15 cellular contexts compared by ENCODE assay signal in the genomic region with DNA sequence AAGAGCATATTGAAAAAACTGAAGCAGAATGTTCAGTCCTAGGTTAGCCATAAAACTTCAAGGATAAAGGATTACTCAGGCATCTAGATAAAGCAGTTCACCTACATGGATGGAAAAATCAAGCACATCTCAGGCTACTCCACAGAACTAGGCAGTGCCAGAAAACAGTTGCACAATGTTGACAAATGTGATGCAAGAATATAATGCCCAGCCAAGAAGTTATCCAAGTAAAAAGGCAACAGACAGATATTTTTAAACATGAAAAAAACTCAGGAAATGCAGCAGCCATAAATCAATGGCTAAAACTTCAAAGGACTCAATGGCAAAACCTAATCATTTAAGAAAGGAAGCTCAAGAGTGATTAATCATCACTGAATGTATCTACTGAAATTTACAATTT.
A peak's percentile ranks its signal among the peaks of the same experiment; 100 is the strongest.
DNase-seq lines count a peak whose midpoint lies in the region; ATAC-seq, FAIRE-seq and TF ChIP-seq lines count a peak whose summit lies in the region.
"Had no signal": no experiment of that assay in that cellular context is flagged by ENCODE, and none has a peak within 500 bp of the region (broad histone marks: within the 10 kb centered on the region; RNA-seq: fewer than 3 reads in every experiment).

No MANE protein-coding gene starts in this region.

- H3K4me2 ChIP-seq in A549 (0 out of 3 replicates have a peak overlapping the region, but pooled peaks have one; percentile 26), K562 (ENCODE audit: insufficient read depth, low read length) (no peak overlapping the region)

- H3K36me3 Mint-ChIP-seq in immature natural killer cell: no peaks in the 10 kb centered on the region
- H3K36me3 Mint-ChIP-seq: CD14-positive monocyte had no signal

- H3K27ac Mint-ChIP-seq in immature natural killer cell: no peak overlapping the region
- H3K27ac Mint-ChIP-seq: CD14-positive monocyte had no signal

- peak in 1 of 2 experiments; percentile 54; a peak in 1 of 6 replicates for ATAC-seq in A549
- no peak for ATAC-seq in K562
- ATAC-seq in right lobe of liver: peak; percentile 93 to 99 (median 98)

- no peak for TF ChIP-seq RAD21 in A549 (conservative IDR thresholded peaks at IDR 0.05 in 1 of 2, IDR thresholded peaks at IDR 0.05 in 1 of 2)
- no peak for TF ChIP-seq RAD21 in K562 (CRISPR knock-in tag; conservative IDR thresholded peaks at IDR 0.05 in 1 of 2, IDR thresholded peaks at IDR 0.05 in 1 of 2)

- no peaks in the 10 kb centered on the region for H3K79me2 ChIP-seq in K562 (ENCODE audit: control insufficient read depth, insufficient read depth, low read length)

- H3K27ac ChIP-seq in A549 (no peak overlapping the region), K562 (ENCODE audit: extremely low read depth, low read depth, low read length) (no peak overlapping the region), right lobe of liver (no peak overlapping the region), transverse colon (peak overlapping the region in 2 of 4 donors; percentile 16 to 49), Peyer's patch (no peak overlapping the region)
- H3K27ac ChIP-seq: neutrophil had no signal

- H3K27me3 Mint-ChIP-seq in immature natural killer cell (ENCODE audit: low read depth in 3 of 3): peaks cover 0 to under 1% (median 0%) of the 10 kb centered on the region in 3 donors
- H3K27me3 Mint-ChIP-seq: central memory CD8-positive, alpha-beta T cell had no signal

- no peak overlapping the region for H3K9ac ChIP-seq in K562 (ENCODE audit: insufficient read depth in 1 of 2, low read depth in 2 of 2, low read length in 2 of 2)

- no peaks in the 10 kb centered on the region for H3K4me1 Mint-ChIP-seq in immature natural killer cell
- H3K4me1 Mint-ChIP-seq: CD14-positive monocyte; central memory CD8-positive, alpha-beta T cell had no signal

- no peaks in the 10 kb centered on the region for H3K9me1 ChIP-seq in K562 (ENCODE audit: control insufficient read depth, insufficient read depth, low read length)

- H3K4me3 ChIP-seq in A549 (no peak overlapping the region), K562 (no peak overlapping the region), right lobe of liver (no peak overlapping the region), transverse colon (no peak overlapping the region), Peyer's patch (no peak overlapping the region)

- peak in 1 of 2 experiments; percentile 18 for DNase-seq in A549 (ENCODE audit: low read depth in 1 of 2, low spot score in 1 of 2)
- peak; percentile 40 for DNase-seq in HS-5 (ENCODE audit: low read depth)
- DNase-seq in K562 (ENCODE audit: extremely low read depth in 1 of 4, low spot score in 3 of 4): no peak
- peak in 1 of 3 donors; percentile 60 for DNase-seq in right lobe of liver
- DNase-seq in transverse colon: no peak
- DNase-seq in Peyer's patch: no peak
- no peak for DNase-seq in stimulated activated CD8-positive, alpha-beta memory T cell treated with anti-CD3 and anti-CD28 coated beads, Interleukin-4, amount 100 ng/mL, for 48 hours
- no peak for DNase-seq in immature natural killer cell
- DNase-seq: activated CD8-positive, alpha-beta memory T cell treated with anti-CD3 and anti-CD28 coated beads, Interleukin-2, amount 50 U/mL, for 48 hours; KBM-7; NCI-H774; T-helper 9 cell had no signal

- TF ChIP-seq CTCF in A549 (IDR thresholded peaks at IDR 0.05) (no peak), K562 (IDR thresholded peaks at IDR 0.05 in 2 of 3, conservative IDR thresholded peaks at IDR 0.05 in 1 of 3; ENCODE audit: insufficient read depth in 2 of 3, low read depth in 1 of 3, low read length in 3 of 3) (no peak), right lobe of liver (IDR thresholded peaks at IDR 0.05) (no peak), transverse colon (IDR thresholded peaks at IDR 0.05) (no peak), Peyer's patch (IDR thresholded peaks at IDR 0.05) (no peak)

- no peak overlapping the region for H3K4me3 Mint-ChIP-seq in immature natural killer cell
- H3K4me3 Mint-ChIP-seq: CD14-positive monocyte; central memory CD8-positive, alpha-beta T cell had no signal

- in situ Hi-C loops in K562 (cut with MboI): no loop called here
- in situ Hi-C loops in transverse colon (cut with MboI; ENCODE audit: low pct_ligation_motif_present in 1 of 4, low pct_unique_long_range_greater_than_20kb in 1 of 4, low sequenced_read_pairs in 3 of 4): loop anchor here in 1 of 4 donors (25.0 kb wide), 1 partner anchor 98 kb away; no protein-coding TSS in a partner anchor

- no peak for FAIRE-seq in A549 (lab: Jason Lieb, UNC)
- no peak for FAIRE-seq in K562 (lab: Jason Lieb, UNC)

- intact Hi-C loops in K562 (cut with micrococcal nuclease): no loop called here
- intact Hi-C loops in right lobe of liver (cut with DNase I): no loop called here
- intact Hi-C loops in transverse colon (cut with DNase I; ENCODE audit: low total_unique reads): no loop called here

- H3K27me3 ChIP-seq in K562 (ENCODE audit: control insufficient read depth in 2 of 2, insufficient read depth in 2 of 2, low read length in 2 of 2) (no peaks in the 10 kb centered on the region), right lobe of liver (no peaks in the 10 kb centered on the region), transverse colon (no peaks in the 10 kb centered on the region), Peyer's patch (no peaks in the 10 kb centered on the region)
- H3K27me3 ChIP-seq: neutrophil had no signal

- no peak overlapping the region for H2AFZ ChIP-seq in K562 (ENCODE audit: low read depth, low read length)

- POLR2A ChIA-PET in A549 (lab: Yijun Ruan, JAX) (no interaction called here), K562 (lab: Yijun Ruan, JAX) (no interaction called here)

- H3K36me3 ChIP-seq in K562 (ENCODE audit: control insufficient read depth, insufficient read depth, low read length): no peaks in the 10 kb centered on the region
- no peaks in the 10 kb centered on the region for H3K36me3 ChIP-seq in right lobe of liver
- H3K36me3 ChIP-seq in transverse colon: no peaks in the 10 kb centered on the region
- H3K36me3 ChIP-seq in Peyer's patch: no peaks in the 10 kb centered on the region
- H3K36me3 ChIP-seq: neutrophil had no signal

- H3K9me3 Mint-ChIP-seq in immature natural killer cell: peaks cover 2 to 14% (median 10%) of the 10 kb centered on the region in 6 donors

- H3K4me1 ChIP-seq in A549: no peaks in the 10 kb centered on the region
- no peaks in the 10 kb centered on the region for H3K4me1 ChIP-seq in K562 (replicated peaks in 1 of 2; ENCODE audit: control insufficient read depth in 2 of 2, insufficient read depth in 2 of 2, low read length in 2 of 2)
- H3K4me1 ChIP-seq in right lobe of liver: peaks cover 0 to 6% (median 3%) of the 10 kb centered on the region in 4 donors
- H3K4me1 ChIP-seq in transverse colon: peaks cover 0 to 6% (median 0%) of the 10 kb centered on the region in 4 donors
- no peaks in the 10 kb centered on the region for H3K4me1 ChIP-seq in Peyer's patch

- H3K9me3 ChIP-seq in A549 (no peaks in the 10 kb centered on the region), K562 (replicated peaks; ENCODE audit: control insufficient read depth, insufficient read depth, low read depth, low read length) (no peaks in the 10 kb centered on the region), right lobe of liver (no peaks in the 10 kb centered on the region), transverse colon (no peaks in the 10 kb centered on the region), Peyer's patch (no peaks in the 10 kb centered on the region)
- H3K9me3 ChIP-seq: neutrophil had no signal

- no peaks in the 10 kb centered on the region for H4K20me1 ChIP-seq in K562 (replicated peaks; ENCODE audit: control insufficient read depth, insufficient read depth, low read length)

- TF ChIP-seq POLR2A in A549 (IDR thresholded peaks at IDR 0.05; ENCODE audit: low read length) (no peak), K562 (conservative IDR thresholded peaks at IDR 0.05) (no peak), right lobe of liver (IDR thresholded peaks at IDR 0.05) (no peak), transverse colon (IDR thresholded peaks at IDR 0.05) (no peak), Peyer's patch (IDR thresholded peaks at IDR 0.05) (no peak)

- CTCF ChIA-PET in A549 (lab: Yijun Ruan, JAX): no interaction called here
- CTCF ChIA-PET in K562 (lab: Yijun Ruan, JAX; ENCODE audit: low intra/inter-chr PET ratio): no interaction called here

- BruUV-seq in K562 (replicated peaks; lab: Mats Ljungman, UMichigan): no TSS peak

- TF ChIP-seq EP300 in A549 (IDR thresholded peaks at IDR 0.05) (no peak), K562 (IDR thresholded peaks at IDR 0.05; ENCODE audit: low read length) (no peak), transverse colon (IDR thresholded peaks at IDR 0.05; ENCODE audit: low read depth) (no peak)

TF ChIP-seq in A549, 52 proteins besides CTCF, POLR2A, EP300 and RAD21 (continues in another document):
- no peak for TF ChIP-seq CBX2 (IDR thresholded peaks at IDR 0.05; ENCODE audit: borderline replicate concordance, low read depth)
- TF ChIP-seq, protein P1, sequence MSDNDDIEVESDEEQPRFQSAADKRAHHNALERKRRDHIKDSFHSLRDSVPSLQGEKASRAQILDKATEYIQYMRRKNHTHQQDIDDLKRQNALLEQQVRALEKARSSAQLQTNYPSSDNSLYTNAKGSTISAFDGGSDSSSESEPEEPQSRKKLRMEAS (IDR thresholded peaks at IDR 0.05): no peak
- no peak for TF ChIP-seq HOXA7 (CRISPR knock-in tag; IDR thresholded peaks at IDR 0.05)
- no peak for TF ChIP-seq POLR2AphosphoS2 (conservative IDR thresholded peaks at IDR 0.05; ENCODE audit: low read length)
- TF ChIP-seq CEBPB (IDR thresholded peaks at IDR 0.05): peak; percentile 69 to 89
- TF ChIP-seq HDAC2 (IDR thresholded peaks at IDR 0.05): no peak
- TF ChIP-seq MAZ (IDR thresholded peaks at IDR 0.05; ENCODE audit: borderline replicate concordance, low read depth, low read length): no peak
- TF ChIP-seq CHD2 (IDR thresholded peaks at IDR 0.05; ENCODE audit: low read length, partially characterized antibody): no peak
- no peak for TF ChIP-seq EHMT2 (IDR thresholded peaks at IDR 0.05; ENCODE audit: low read depth)
- no peak for TF ChIP-seq ZC3H11A (IDR thresholded peaks at IDR 0.05)

TF ChIP-seq in K562, 482 proteins besides CTCF, POLR2A, EP300 and RAD21 (continues in another document):
- TF ChIP-seq ERF (CRISPR knock-in tag; IDR thresholded peaks at IDR 0.05) (no peak), SMC3 (conservative IDR thresholded peaks at IDR 0.05; ENCODE audit: insufficient read depth, low read depth, low read length) (no peak), SMARCB1 (IDR thresholded peaks at IDR 0.05; ENCODE audit: insufficient read length, low read depth) (no peak), ZZZ3 (IDR thresholded peaks at IDR 0.05) (no peak), JUND (IDR thresholded peaks at IDR 0.05; ENCODE audit: borderline replicate concordance, low read depth, low read length) (no peak), JUND (tag; IDR thresholded peaks at IDR 0.05; ENCODE audit: borderline replicate concordance, low read depth, low read length) (no peak), CEBPG (CRISPR knock-in tag; IDR thresholded peaks at IDR 0.05) (no peak), CEBPG (tag; conservative IDR thresholded peaks at IDR 0.05 in 1 of 2, IDR thresholded peaks at IDR 0.05 in 1 of 2) (peak; percentile 12 to 38; a peak in 1 of 4 replicates)

Comparison
In these comparisons a context has a peak if more than half of its experiments do, and no peak if none do; other contexts are left out.
1. Of the 35 proteins assayed by ChIP-seq in both K562 and A549: peak only in K562: none; only in A549: CEBPB and JUNB; in both: none; in neither: 33.